8 cellular contexts compared by ENCODE assay signal in the genomic region with DNA sequence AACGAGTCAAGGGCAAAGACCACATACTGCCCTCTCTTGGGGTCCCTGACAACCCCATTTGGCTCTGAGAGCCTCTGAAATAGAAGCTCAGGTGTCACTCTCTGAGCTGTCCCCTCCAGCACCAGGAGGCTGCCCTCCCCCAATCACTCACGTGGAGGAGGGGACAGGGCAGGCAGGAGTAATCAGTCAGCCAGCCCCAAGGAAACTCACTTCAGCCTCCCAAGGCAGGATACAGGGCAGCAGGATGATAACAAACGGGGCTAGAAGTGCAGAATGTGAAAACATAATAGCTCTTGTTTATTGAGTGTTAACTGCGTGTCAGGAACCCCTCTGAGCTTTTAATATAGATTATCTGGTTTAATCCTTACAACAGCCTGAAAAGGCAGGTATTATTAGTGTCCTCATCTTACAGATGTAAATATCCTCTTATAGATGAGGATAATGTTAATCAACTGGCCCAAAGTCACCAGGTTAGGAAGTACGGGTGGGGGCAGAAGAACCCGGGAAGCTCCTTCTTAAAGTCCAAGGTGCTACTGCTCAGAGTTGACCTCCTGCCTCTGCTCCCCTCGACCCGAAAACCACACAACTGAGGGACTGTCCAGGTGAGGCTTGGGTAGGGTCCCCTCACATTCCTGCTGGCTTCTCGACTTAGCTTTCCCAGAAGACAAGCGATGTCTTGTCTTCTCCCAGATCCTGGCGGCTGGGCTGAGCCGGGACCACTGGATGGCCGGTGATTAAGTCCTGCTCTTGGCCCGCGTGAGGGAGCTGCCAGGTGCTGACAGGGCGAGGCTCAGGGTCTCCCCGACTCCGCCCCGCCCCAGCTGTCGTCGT. TPM values are rescaled to one million over a fixed set of nuclear protein-coding genes. Genes with fewer than 3 reads are reported as not detected.
DNase-seq lines count a peak whose midpoint lies in the region; TF ChIP-seq lines count a peak whose summit lies in the region.

No MANE protein-coding gene starts in this region.

- peaks cover 23% of the 10 kb centered on the region for H3K4me1 ChIP-seq in neural progenitor cell

- DNase-seq in GM13977 (ENCODE audit: low spot score) (peak; percentile 47), NCI-H82 (lab: John Stamatoyannopoulos, UW) (peak; percentile 65), chondrocyte (ENCODE audit: low spot score) (no peak), neural progenitor cell (ENCODE audit: low spot score) (peak; percentile 37), NCI-H1694 treated with DMSO at 0.1 percent for 48 hours (lab: John Stamatoyannopoulos, UW) (no peak), AML-193 (lab: John Stamatoyannopoulos, UW) (no peak), midbrain (lab: John Stamatoyannopoulos, UW) (no peak)
- DNase-seq in activated naive CD4-positive, alpha-beta T cell (lab: John Stamatoyannopoulos, UW), result no peak

- H3K36me3 Mint-ChIP-seq in chondrocyte (ENCODE audit: low read depth) (no peaks in the 10 kb centered on the region), neural progenitor cell (peaks cover 2% of the 10 kb centered on the region)

- H3K4me2 ChIP-seq in neural progenitor cell, result peak overlapping the region; percentile 89

- H3K4me1 Mint-ChIP-seq in chondrocyte (ENCODE audit: low read depth) (peaks cover 32% of the 10 kb centered on the region), neural progenitor cell (peaks cover 39% of the 10 kb centered on the region)

- in situ Hi-C loops in GM13977 (cut with MboI; ENCODE audit: low pct_unique_long_range_greater_than_20kb, low sequenced_read_pairs, unreplicated experiment), result no loop called here

- peaks cover 15% of the 10 kb centered on the region for H3K27me3 Mint-ChIP-seq in chondrocyte (ENCODE audit: low read depth)
- H3K27me3 Mint-ChIP-seq in neural progenitor cell (ENCODE audit: insufficient read depth, low read depth), result peaks cover 54% of the 10 kb centered on the region

- H3K27ac Mint-ChIP-seq in chondrocyte (ENCODE audit: unreplicated experiment) (no peak overlapping the region), neural progenitor cell (no peak overlapping the region)

- H3K79me2 ChIP-seq in neural progenitor cell (ENCODE audit: low read depth), result no peaks in the 10 kb centered on the region

- no peak overlapping the region for H2AFZ ChIP-seq in neural progenitor cell (replicated peaks)

- no peak overlapping the region for H3K9ac ChIP-seq in neural progenitor cell

- H3K4me3 Mint-ChIP-seq in chondrocyte (ENCODE audit: unreplicated experiment) (peak overlapping the region; percentile 68), neural progenitor cell (peak overlapping the region; percentile 78)

- no peak overlapping the region for H3K27ac ChIP-seq in neural progenitor cell

- H4K20me1 ChIP-seq in neural progenitor cell (ENCODE audit: low read depth), result peaks cover 61% of the 10 kb centered on the region

- peaks cover 22% of the 10 kb centered on the region for H3F3A ChIP-seq in neural progenitor cell (ENCODE audit: low read depth)

- peaks cover 72% of the 10 kb centered on the region for H3K27me3 ChIP-seq in neural progenitor cell

- H3K36me3 ChIP-seq in neural progenitor cell, result no peaks in the 10 kb centered on the region

- no peaks in the 10 kb centered on the region for H3K9me3 ChIP-seq in neural progenitor cell (ENCODE audit: low read depth)

- peak overlapping the region; percentile 53 for H3K4me3 ChIP-seq in neural progenitor cell

- H3K9me3 Mint-ChIP-seq in chondrocyte (ENCODE audit: low read depth) (no peaks in the 10 kb centered on the region), neural progenitor cell (peaks cover 2% of the 10 kb centered on the region)

- TF ChIP-seq CTCF in GM13977 (IDR thresholded peaks at IDR 0.05; ENCODE audit: extremely low read depth, insufficient read depth, missing control alignments), result peak; percentile 9
- no peak for TF ChIP-seq CTCF in chondrocyte (IDR thresholded peaks at IDR 0.05)
- TF ChIP-seq CTCF in neural progenitor cell (IDR thresholded peaks at IDR 0.05), result no peak

RNA-seq across cellular contexts. Expression of a gene that starts 2.7 kb away (rescaled TPM):
- total RNA-seq in chondrocyte (0.38 to 0.42 TPM in 2 of 3 replicates, not detected in the other), neural progenitor cell (ENCODE audit: low replicate concordance) (0.31 TPM in 1 of 2 replicates, not detected in the other)

RNA-seq across cellular contexts. Expression of a gene that starts 7.4 kb away (rescaled TPM):
- total RNA-seq in chondrocyte (49.9 to 127 TPM (median 124 TPM) in 3 replicates), neural progenitor cell (ENCODE audit: low replicate concordance) (600 and 1,035 TPM in 2 replicates)

RNA-seq across cellular contexts. Expression of a gene that starts 41.6 kb away (rescaled TPM):
- total RNA-seq in chondrocyte (41.9 to 47.4 TPM (median 46.8 TPM) in 3 replicates), neural progenitor cell (ENCODE audit: low replicate concordance) (12.5 and 55.5 TPM in 2 replicates)

Comparison
In these comparisons a context has a peak if more than half of its experiments do, and no peak if none do; other contexts are left out.
1. DNase-seq: peak in GM13977 (single experiment), NCI-H82 (single experiment) and neural progenitor cell (single experiment); none in chondrocyte (single experiment), NCI-H1694 treated with DMSO at 0.1 percent for 48 hours (single experiment), activated naive CD4-positive, alpha-beta T cell (0 of 4), AML-193 (0 of 2) and midbrain (single experiment).